Comparison of ENCODE assay signal across 9 cellular contexts in the genomic region with DNA sequence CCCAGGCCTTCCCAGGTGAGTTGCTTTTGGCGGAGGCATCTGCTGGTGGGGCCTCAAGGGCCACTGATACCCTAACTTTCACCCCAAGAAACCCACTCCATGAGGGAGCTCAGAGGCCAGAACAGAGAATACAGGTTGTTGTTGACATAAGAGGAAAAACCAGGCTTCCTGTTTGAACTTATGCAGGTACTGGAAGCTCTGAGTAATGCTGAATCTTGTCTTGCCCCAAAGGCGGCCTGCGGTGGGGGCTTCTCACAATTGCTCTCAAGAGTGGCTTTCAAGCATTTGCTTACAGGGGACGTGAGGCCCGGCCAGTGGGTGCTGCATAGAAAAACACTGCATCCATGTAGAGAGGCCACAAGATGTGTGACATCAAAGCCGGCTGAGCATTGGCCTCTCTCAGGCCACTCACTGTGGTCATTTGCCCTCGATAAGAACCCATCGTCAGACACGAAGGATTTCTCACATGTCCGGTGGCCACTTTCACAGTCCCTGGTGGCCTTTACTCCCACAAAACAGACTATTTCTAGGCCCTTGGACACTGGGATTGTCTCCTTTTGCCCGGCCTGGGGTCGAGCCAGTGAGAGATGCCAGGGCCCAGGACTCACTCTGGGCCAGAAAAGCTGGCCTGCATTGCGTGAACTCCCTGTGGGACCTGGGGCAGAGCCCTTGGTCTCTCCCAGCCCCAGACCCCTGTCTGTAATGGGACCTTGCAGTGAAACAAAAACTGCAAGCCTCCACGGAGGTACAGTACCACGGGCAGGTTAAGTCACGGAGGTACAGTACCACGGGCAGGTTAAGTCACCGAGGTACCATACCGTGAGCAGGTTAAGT. TPM values are rescaled to one million over a fixed set of nuclear protein-coding genes. Genes with fewer than 3 reads are reported as not detected.
DNase-seq lines count a peak whose midpoint lies in the region; ATAC-seq and TF ChIP-seq lines count a peak whose summit lies in the region.
"Had no signal": no experiment of that assay in that cellular context is flagged by ENCODE, and none has a peak within 500 bp of the region (broad histone marks: within the 10 kb centered on the region; RNA-seq: fewer than 3 reads in every experiment).

No MANE protein-coding gene starts in this region.

- H3K9me3 Mint-ChIP-seq in activated CD4-positive, alpha-beta T cell treated with anti-CD3 and anti-CD28 coated beads, Interleukin-2, amount 10 ng/mL, durations not matched to agents 24 days and 14 days = no peaks in the 10 kb centered on the region
- H3K9me3 Mint-ChIP-seq: IgD-negative memory B cell had no signal

- H3K79me2 ChIP-seq in PC-9 (ENCODE audit: low read depth) = no peaks in the 10 kb centered on the region

- 81 to 92% (median 83%) methylated on average over 13 to 19 of the region's 19 CpGs for WGBS in spleen, 5 donors

- DNase-seq in activated CD4-positive, alpha-beta T cell treated with anti-CD3 and anti-CD28 coated beads, Interleukin-2, amount 10 ng/mL, durations not matched to agents 24 days and 14 days = peak; percentile 86
- peak; percentile 62 for DNase-seq in activated T-helper 9 cell treated with anti-CD3 and anti-CD28 coated beads, Interleukin-2, amount 50 U/mL, for 16 hours (ENCODE audit: low read depth)
- DNase-seq in spleen (peak; percentile 74), NCI-H2029 treated with DMSO at 0.1 percent for 48 hours (lab: John Stamatoyannopoulos, UW) (no peak), PC-9 (no peak)
- peak; percentile 79 for DNase-seq in stimulated activated naive CD8-positive, alpha-beta T cell treated with anti-CD3 and anti-CD28 coated beads, Interleukin-15, Interleukin-2, amounts not matched to agents 100 U/mL and 50 U/mL, for 24 hours
- DNase-seq: cortex of kidney had no signal

- no peaks in the 10 kb centered on the region for H3K27me3 Mint-ChIP-seq in activated CD4-positive, alpha-beta T cell treated with anti-CD3 and anti-CD28 coated beads, Interleukin-2, amount 10 ng/mL, durations not matched to agents 24 days and 14 days

- 0 out of 2 replicates have a peak, but pooled peaks cover 4% of the 10 kb centered on the region for H3F3A ChIP-seq in PC-9 (ENCODE audit: insufficient read depth, low read depth)

- H3K4me3 ChIP-seq in spleen (no peak overlapping the region), PC-9 (no peak overlapping the region)

- H3K4me1 ChIP-seq in spleen (no peaks in the 10 kb centered on the region), PC-9 (replicated peaks; ENCODE audit: insufficient read depth) (no peaks in the 10 kb centered on the region)

- peaks cover 2% of the 10 kb centered on the region for H3K36me3 Mint-ChIP-seq in activated CD4-positive, alpha-beta T cell treated with anti-CD3 and anti-CD28 coated beads, Interleukin-2, amount 10 ng/mL, durations not matched to agents 24 days and 14 days (ENCODE audit: low read depth)
- H3K36me3 Mint-ChIP-seq: IgD-negative memory B cell had no signal

- no peaks in the 10 kb centered on the region for H4K20me1 ChIP-seq in PC-9 (ENCODE audit: insufficient read depth)

- peak overlapping the region; percentile 56 for H3K4me3 Mint-ChIP-seq in activated CD4-positive, alpha-beta T cell treated with anti-CD3 and anti-CD28 coated beads, Interleukin-2, amount 10 ng/mL, durations not matched to agents 24 days and 14 days

- H3K9me3 ChIP-seq in spleen = no peaks in the 10 kb centered on the region
- H3K9me3 ChIP-seq in PC-9 (ENCODE audit: insufficient read depth, low read depth) = no peaks in the 10 kb centered on the region

- TF ChIP-seq CTCF in spleen (IDR thresholded peaks at IDR 0.05 in 8 of 11, conservative IDR thresholded peaks at IDR 0.05 in 3 of 11) (no peak), PC-9 (conservative IDR thresholded peaks at IDR 0.05) (no peak)

- no TSS peak for BruUV-seq in PC-9 (replicated peaks; lab: Mats Ljungman, UMichigan)

- CTCF ChIA-PET in PC-9 (lab: Charles Lee) = no interaction called here

- H3K36me3 ChIP-seq in spleen (no peaks in the 10 kb centered on the region), PC-9 (ENCODE audit: low read depth) (no peaks in the 10 kb centered on the region)

- H3K9me2 ChIP-seq in PC-9 (ENCODE audit: insufficient read depth) = no peaks in the 10 kb centered on the region

- POLR2A ChIA-PET in PC-9 (lab: Charles Lee; ENCODE audit: unreplicated experiment) = no interaction called here

- H3K27ac ChIP-seq in spleen (peak overlapping the region in 5 of 8 donors; percentile 6 to 66 (median 50)), PC-9 (no peak overlapping the region)

- H2AFZ ChIP-seq in PC-9 = no peak overlapping the region

- H3K4me1 Mint-ChIP-seq in activated CD4-positive, alpha-beta T cell treated with anti-CD3 and anti-CD28 coated beads, Interleukin-2, amount 10 ng/mL, durations not matched to agents 24 days and 14 days = peaks cover 62% of the 10 kb centered on the region
- H3K4me1 Mint-ChIP-seq: IgD-negative memory B cell had no signal

- peak overlapping the region; percentile 97 for H3K27ac Mint-ChIP-seq in activated CD4-positive, alpha-beta T cell treated with anti-CD3 and anti-CD28 coated beads, Interleukin-2, amount 10 ng/mL, durations not matched to agents 24 days and 14 days
- H3K27ac Mint-ChIP-seq: IgD-negative memory B cell had no signal

- H3K4me2 ChIP-seq in PC-9 = no peak overlapping the region

- no peak for TF ChIP-seq POLR2A in spleen (IDR thresholded peaks at IDR 0.05)

- intact Hi-C loops in activated CD4-positive, alpha-beta T cell treated with anti-CD3 and anti-CD28 coated beads, Interleukin-2, amount 10 ng/mL, durations not matched to agents 24 days and 14 days (cut with micrococcal nuclease) = loop anchor here (1.0 kb wide), 1 partner anchor 9 kb away; no protein-coding TSS in a partner anchor
- intact Hi-C loops in spleen (cut with DNase I; ENCODE audit: low total_unique reads) = no loop called here
- intact Hi-C loops in PC-9 (cut with micrococcal nuclease; ENCODE audit: unreplicated experiment) = no loop called here

- H3K27me3 ChIP-seq in spleen (replicated peaks in 1 of 7) (no peaks in the 10 kb centered on the region), PC-9 (ENCODE audit: insufficient read depth, low read depth) (no peaks in the 10 kb centered on the region)

- ATAC-seq in stimulated activated naive CD8-positive, alpha-beta T cell treated with anti-CD3 and anti-CD28 coated beads, Interleukin-15, Interleukin-2, amounts not matched to agents 100 U/mL and 50 U/mL, for 24 hours = peak; percentile 87
- ATAC-seq in HG03378 (IDR thresholded peaks at IDR 0.05; ENCODE audit: unreplicated experiment) = no peak

RNA-seq across cellular contexts. Expression of a gene that starts 34.5 kb away (rescaled TPM):
- total RNA-seq in activated CD4-positive, alpha-beta T cell treated with anti-CD3 and anti-CD28 coated beads, Interleukin-2, amount 10 ng/mL, durations not matched to agents 24 days and 14 days = 112 and 113 TPM in 2 replicates
- total RNA-seq in spleen (10 to 100 TPM; 29.0 to 88.3 (median 53.7) TPM), PC-9 (2021) (8.9 and 13.0 TPM in 2 replicates)
- polyA plus RNA-seq in spleen = 10 to 100 TPM; 13.7 to 24.3 (median 18.1) TPM

Comparison
In these comparisons a context has a peak if more than half of its experiments do, and no peak if none do; other contexts are left out.
1. DNase-seq: peak in activated CD4-positive, alpha-beta T cell treated with anti-CD3 and anti-CD28 coated beads, Interleukin-2, amount 10 ng/mL, durations not matched to agents 24 days and 14 days (single experiment), activated T-helper 9 cell treated with anti-CD3 and anti-CD28 coated beads, Interleukin-2, amount 50 U/mL, for 16 hours (single experiment), spleen (single experiment) and stimulated activated naive CD8-positive, alpha-beta T cell treated with anti-CD3 and anti-CD28 coated beads, Interleukin-15, Interleukin-2, amounts not matched to agents 100 U/mL and 50 U/mL, for 24 hours (single experiment); none in NCI-H2029 treated with DMSO at 0.1 percent for 48 hours (single experiment) and PC-9 (0 of 2).